In the genomic region with DNA sequence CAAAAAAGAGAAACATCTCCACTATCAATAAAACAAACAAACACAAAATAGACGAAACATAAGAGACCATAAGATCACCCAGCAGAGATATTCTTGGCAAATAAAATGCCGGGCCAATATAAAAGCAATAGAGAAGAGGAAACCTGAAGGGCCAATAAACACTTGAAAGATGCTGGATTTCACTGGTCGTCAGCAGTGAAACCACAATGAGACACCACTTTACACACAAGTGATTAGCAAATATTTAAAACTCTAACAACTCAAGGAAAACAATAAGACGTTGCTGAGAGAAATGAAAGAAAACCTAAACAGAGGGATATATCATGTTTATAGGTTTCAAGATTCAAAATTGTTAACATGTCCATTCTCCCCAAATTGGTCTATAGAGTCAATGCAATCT, we compare ENCODE assay signal across 26 cellular contexts.
DNase-seq lines count a peak whose midpoint lies in the region; ATAC-seq and TF ChIP-seq lines count a peak whose summit lies in the region.
"Had no signal": no experiment of that assay in that cellular context is flagged by ENCODE, and none has a peak within 500 bp of the region (broad histone marks: within the 10 kb centered on the region; RNA-seq: fewer than 3 reads in every experiment).

No MANE protein-coding gene starts in this region.

- BruUV-seq in Caco-2 (replicated peaks; lab: Mats Ljungman, UMichigan), result no TSS peak

- intact Hi-C loops in Caco-2 (cut with micrococcal nuclease; ENCODE audit: unreplicated experiment), result no loop called here
- intact Hi-C loops in CD8-positive, alpha-beta T cell (cut with DNase I, micrococcal nuclease), result no loop called here

- no peak overlapping the region for H3K4me3 Mint-ChIP-seq in activated T-cell treated with anti-CD3 and anti-CD28 coated beads, Interleukin-2, amount 50 U/mL, for 72 hours
- H3K4me3 Mint-ChIP-seq in Caco-2 (ENCODE audit: unreplicated experiment), result no peak overlapping the region
- H3K4me3 Mint-ChIP-seq in CD8-positive, alpha-beta T cell, result no peak overlapping the region
- H3K4me3 Mint-ChIP-seq: brain; naive thymus-derived CD4-positive, alpha-beta T cell; T-helper 2 cell treated with Interferon-gamma antibody and Interleukin-4, amounts not matched to agents 5 μg/mL and 100 μg/mL, for 36 hours had no signal

- H3K4me1 ChIP-seq in Caco-2, result no peaks in the 10 kb centered on the region
- no peaks in the 10 kb centered on the region for H3K4me1 ChIP-seq in CD8-positive, alpha-beta T cell (ENCODE audit: insufficient read depth, low read length)
- H3K4me1 ChIP-seq: A549, adrenal gland, gastroesophageal sphincter, left lung, transverse colon had no signal

- H3K36me3 ChIP-seq in Caco-2 (ENCODE audit: control insufficient read depth, insufficient read depth, low read length), result no peaks in the 10 kb centered on the region
- H3K36me3 ChIP-seq in CD8-positive, alpha-beta T cell (ENCODE audit: insufficient read depth, low read length), result no peaks in the 10 kb centered on the region
- H3K36me3 ChIP-seq: adrenal gland, gastroesophageal sphincter, left lung, transverse colon had no signal

- H3K27me3 ChIP-seq in Caco-2 (replicated peaks; ENCODE audit: control insufficient read depth, insufficient read depth, low read length), result no peaks in the 10 kb centered on the region
- no peaks in the 10 kb centered on the region for H3K27me3 ChIP-seq in CD8-positive, alpha-beta T cell (ENCODE audit: insufficient read depth, low read length)
- H3K27me3 ChIP-seq: adrenal gland, transverse colon had no signal

- no peak overlapping the region for H3K27ac ChIP-seq in CD8-positive, alpha-beta T cell (ENCODE audit: low read depth, low read length)
- H3K27ac ChIP-seq: A549, adrenal gland, gastroesophageal sphincter, left lung, skin epidermis, transverse colon had no signal

- DNase-seq in activated T-cell treated with anti-CD3 and anti-CD28 coated beads, Interleukin-2, amount 50 U/mL, for 72 hours, result no peak
- no peak for DNase-seq in activated T-cell treated with anti-CD3 and anti-CD28 coated beads for 4 hours
- DNase-seq in HCEC 1CT, result peak; percentile 28
- DNase-seq in NCI-H345 treated with DMSO at 0.1 percent for 48 hours (lab: John Stamatoyannopoulos, UW; ENCODE audit: unreplicated experiment), result peak; percentile 39
- peak; percentile 73 for DNase-seq in kidney tubule cell (ENCODE audit: low spot score)
- DNase-seq in Caco-2, result no peak
- DNase-seq in CD8-positive, alpha-beta T cell, result no peak
- DNase-seq in DMS114 treated with DMSO at 0.1 percent for 48 hours (lab: John Stamatoyannopoulos, UW; ENCODE audit: unreplicated experiment), result no peak
- DNase-seq: activated CD8-positive, alpha-beta memory T cell treated with anti-CD3 and anti-CD28 coated beads for 24 hours; activated T-cell treated with anti-CD3 and anti-CD28 coated beads, Interleukin-2, amount 50 U/mL, for 1 hour; adrenal gland; hypothalamus; immature natural killer cell; KBM-7; left lung; naive thymus-derived CD4-positive, alpha-beta T cell; NCI-H1694 treated with DMSO at 0.1 percent for 48 hours; NCI-H226; OCI-M1; stimulated activated CD8-positive, alpha-beta memory T cell treated with anti-CD3 and anti-CD28 coated beads, Interleukin-4, amount 100 ng/mL, for 48 hours; transverse colon had no signal

- no peak overlapping the region for H3K4me3 ChIP-seq in Caco-2 (ENCODE audit: low read depth, low read length)
- H3K4me3 ChIP-seq in CD8-positive, alpha-beta T cell (ENCODE audit: low read depth, low read length), result no peak overlapping the region
- H3K4me3 ChIP-seq: A549, adrenal gland, gastroesophageal sphincter, left lung, skin epidermis, transverse colon had no signal

- H3K27ac Mint-ChIP-seq in activated T-cell treated with anti-CD3 and anti-CD28 coated beads, Interleukin-2, amount 50 U/mL, for 72 hours, result peak overlapping the region; percentile 14
- H3K27ac Mint-ChIP-seq in Caco-2 (ENCODE audit: unreplicated experiment), result no peak overlapping the region
- no peak overlapping the region for H3K27ac Mint-ChIP-seq in CD8-positive, alpha-beta T cell
- H3K27ac Mint-ChIP-seq: immature natural killer cell; T-helper 2 cell treated with Interferon-gamma antibody and Interleukin-4, amounts not matched to agents 5 μg/mL and 100 μg/mL, for 36 hours had no signal

- POLR2A ChIA-PET in Caco-2 (lab: Charles Lee), result no interaction called here
- POLR2A ChIA-PET in CD8-positive, alpha-beta T cell (lab: Charles Lee), result no interaction called here

- no peaks in the 10 kb centered on the region for H3K9me3 ChIP-seq in Caco-2
- no peaks in the 10 kb centered on the region for H3K9me3 ChIP-seq in CD8-positive, alpha-beta T cell (ENCODE audit: low read length)
- H3K9me3 ChIP-seq: adrenal gland, gastroesophageal sphincter, transverse colon had no signal

- peaks cover 2% of the 10 kb centered on the region in 2 donors for H3K36me3 Mint-ChIP-seq in activated T-cell treated with anti-CD3 and anti-CD28 coated beads, Interleukin-2, amount 50 U/mL, for 72 hours (ENCODE audit: insufficient read depth in 2 of 2)
- H3K36me3 Mint-ChIP-seq in Caco-2 (ENCODE audit: insufficient read depth, unreplicated experiment), result no peaks in the 10 kb centered on the region
- no peaks in the 10 kb centered on the region for H3K36me3 Mint-ChIP-seq in CD8-positive, alpha-beta T cell
- H3K36me3 Mint-ChIP-seq: immature natural killer cell had no signal

- CTCF ChIA-PET in Caco-2 (lab: Charles Lee), result no interaction called here
- CTCF ChIA-PET in CD8-positive, alpha-beta T cell (lab: Charles Lee), result no interaction called here

- H3K27me3 Mint-ChIP-seq in activated T-cell treated with anti-CD3 and anti-CD28 coated beads, Interleukin-2, amount 50 U/mL, for 72 hours (ENCODE audit: low read depth), result peaks cover 14% of the 10 kb centered on the region
- no peaks in the 10 kb centered on the region for H3K27me3 Mint-ChIP-seq in Caco-2 (ENCODE audit: insufficient read depth, unreplicated experiment)
- H3K27me3 Mint-ChIP-seq in CD8-positive, alpha-beta T cell (ENCODE audit: low read depth), result peaks cover 8% of the 10 kb centered on the region
- H3K27me3 Mint-ChIP-seq: brain had no signal

- TF ChIP-seq CTCF in Caco-2 (IDR thresholded peaks at IDR 0.05; ENCODE audit: insufficient read depth in 1 of 2, low read depth in 1 of 2, low read length in 1 of 2, severe bottlenecking in 1 of 2, unreplicated experiment in 1 of 2), result no peak
- no peak for TF ChIP-seq CTCF in CD8-positive, alpha-beta T cell (IDR thresholded peaks at IDR 0.05)

- peaks cover 11% of the 10 kb centered on the region for H3K4me1 Mint-ChIP-seq in activated T-cell treated with anti-CD3 and anti-CD28 coated beads, Interleukin-2, amount 50 U/mL, for 72 hours (ENCODE audit: low read depth)
- no peaks in the 10 kb centered on the region for H3K4me1 Mint-ChIP-seq in Caco-2 (ENCODE audit: low read depth, unreplicated experiment)
- peaks cover 11% of the 10 kb centered on the region for H3K4me1 Mint-ChIP-seq in CD8-positive, alpha-beta T cell (ENCODE audit: low read depth)

- H3K9me3 Mint-ChIP-seq in activated T-cell treated with anti-CD3 and anti-CD28 coated beads, Interleukin-2, amount 50 U/mL, for 72 hours, result peaks cover 3 to 4% of the 10 kb centered on the region in 2 donors
- H3K9me3 Mint-ChIP-seq in Caco-2 (ENCODE audit: unreplicated experiment), result no peaks in the 10 kb centered on the region
- peaks cover 4% of the 10 kb centered on the region for H3K9me3 Mint-ChIP-seq in CD8-positive, alpha-beta T cell

- no peak for ATAC-seq in activated T-cell treated with anti-CD3 and anti-CD28 coated beads, Interleukin-2, amount 50 U/mL, for 72 hours (replicated peaks in 1 of 2)
- no peak for ATAC-seq in CD8-positive, alpha-beta T cell
- ATAC-seq: A549; gastroesophageal sphincter; left lung; naive thymus-derived CD4-positive, alpha-beta T cell had no signal

Comparison
In these comparisons a context has a peak if more than half of its experiments do, and no peak if none do; other contexts are left out.
1. DNase-seq: peak in HCEC 1CT (single experiment), NCI-H345 treated with DMSO at 0.1 percent for 48 hours (single experiment) and kidney tubule cell (single experiment); none in activated T-cell treated with anti-CD3 and anti-CD28 coated beads, Interleukin-2, amount 50 U/mL, for 72 hours (0 of 2), activated T-cell treated with anti-CD3 and anti-CD28 coated beads for 4 hours (single experiment), Caco-2 (0 of 2), CD8-positive, alpha-beta T cell (0 of 7) and DMS114 treated with DMSO at 0.1 percent for 48 hours (single experiment).